Comparison of ENCODE assay signal across 10 cellular contexts in genomic region chr9:13627071-13627470, GRCh38.
"Had no signal": no experiment of that assay in that cellular context is flagged by ENCODE, and none has a peak within 500 bp of the region (broad histone marks: within the 10 kb centered on the region; RNA-seq: fewer than 3 reads in every experiment).

No MANE protein-coding gene starts in this region.

- ATAC-seq: GM23338, HCT116 had no signal

- H3K27ac ChIP-seq: GM23248 had no signal

- H3K9ac ChIP-seq: GM23248 had no signal

- FAIRE-seq: H54 had no signal

- H2AFZ ChIP-seq: GM23248, GM23338 had no signal

- H3K4me1 Mint-ChIP-seq: GM23338 had no signal

- H3K4me3 ChIP-seq: GM23248, GM23338, HAP-1 had no signal

- H3K4me3 Mint-ChIP-seq: GM23338, H9, HFFc6 had no signal

- H3K4me1 ChIP-seq: HAP-1 had no signal

- H3K4me2 ChIP-seq: GM23338 had no signal

- DNase-seq: GM23248, GOT3, H7, H9, HCEC 1CT, HFFc6 had no signal

- H3K36me3 ChIP-seq: HAP-1 had no signal

- H3K27ac Mint-ChIP-seq: GM23338, H9, HFFc6 had no signal
